Comparison of ENCODE assay signal across 8 cellular contexts in the genomic region with DNA sequence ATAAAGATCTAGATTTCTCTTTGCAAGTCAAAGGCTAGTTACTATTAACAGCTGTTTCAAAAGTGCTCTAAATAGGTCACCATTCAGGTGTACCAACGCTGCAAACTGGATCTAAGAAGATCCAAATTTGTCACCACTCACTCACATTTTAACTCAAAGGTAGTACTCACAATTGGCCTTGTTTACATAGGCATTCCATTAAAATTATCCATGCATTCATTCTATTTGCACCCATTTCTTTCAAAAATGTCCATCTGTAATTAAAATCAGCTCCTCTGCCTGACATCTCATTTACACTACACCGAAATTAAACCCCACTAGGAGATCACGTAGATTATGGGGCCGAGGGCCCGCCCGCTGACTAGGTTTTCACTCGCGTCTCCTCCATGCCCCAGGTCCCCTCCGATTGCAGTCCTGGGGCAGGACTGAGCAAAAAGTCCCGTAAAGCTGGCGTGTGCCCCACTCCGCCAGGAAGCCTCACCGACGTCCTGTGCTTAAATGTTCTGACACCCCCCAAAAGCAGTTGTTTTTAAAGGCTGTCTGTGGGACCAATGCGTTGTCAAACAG. TPM values are rescaled to one million over a fixed set of nuclear protein-coding genes. Genes with fewer than 3 reads are reported as not detected.
DNase-seq lines count a peak whose midpoint lies in the region; ATAC-seq and TF ChIP-seq lines count a peak whose summit lies in the region.

No MANE protein-coding gene starts in this region.

- ATAC-seq in GM18867 (IDR thresholded peaks at IDR 0.05; ENCODE audit: unreplicated experiment) = peak; percentile 1
- ATAC-seq in HG03103 (IDR thresholded peaks at IDR 0.05; ENCODE audit: low read depth, unreplicated experiment) = peak; percentile 1
- peak; percentile 0 for ATAC-seq in T-helper 17 cell

- H3K27me3 Mint-ChIP-seq in CD14-positive monocyte (ENCODE audit: low read depth in 3 of 3) (peaks cover 0 to 3% (median 1%) of the 10 kb centered on the region in 3 donors), T-helper 17 cell (no peaks in the 10 kb centered on the region)

- H3K36me3 Mint-ChIP-seq in CD14-positive monocyte = no peaks in the 10 kb centered on the region
- no peaks in the 10 kb centered on the region for H3K36me3 Mint-ChIP-seq in T-helper 17 cell (ENCODE audit: low read depth)

- H3K4me1 Mint-ChIP-seq in CD14-positive monocyte (peaks cover 21% of the 10 kb centered on the region), T-helper 17 cell (peaks cover 15% of the 10 kb centered on the region)

- TF ChIP-seq CTCF in CD14-positive monocyte (IDR thresholded peaks at IDR 0.05) = no peak

- H3K27ac Mint-ChIP-seq in CD14-positive monocyte = peak overlapping the region; percentile 54 to 97 (median 90)
- H3K27ac Mint-ChIP-seq in T-helper 17 cell = peak overlapping the region; percentile 84

- peaks cover 0 to 3% (median 0%) of the 10 kb centered on the region in 7 donors for H3K9me3 Mint-ChIP-seq in CD14-positive monocyte

- DNase-seq in CD14-positive monocyte (ENCODE audit: low spot score) = no peak
- peak in 1 of 3 donors; percentile 28 for DNase-seq in T-helper 17 cell
- peak; percentile 20 for DNase-seq in foreskin melanocyte
- no peak for DNase-seq in NCI-H774 (lab: John Stamatoyannopoulos, UW)
- DNase-seq in KBM-7 = no peak

- in situ Hi-C loops in KBM-7 (cut with MboI; ENCODE audit: low pct_unique_long_range_greater_than_20kb, low sequenced_read_pairs) = no loop called here

- peak overlapping the region; percentile 80 to 99 (median 94) for H3K4me3 ChIP-seq in skin epidermis

- H3K4me3 Mint-ChIP-seq in CD14-positive monocyte (peak overlapping the region; percentile 86 to 89), T-helper 17 cell (peak overlapping the region; percentile 94)

- intact Hi-C loops in CD14-positive monocyte (cut with micrococcal nuclease) = loop anchor here (2.0 to 10.0 kb wide), 7 partner anchors 57 to 1701 kb away; partner anchors contain the start of genes CFAP97 (in 1 of the 2), IRF2 (in 1 of the 2), RWDD4 (in 1 of the 2) and SNX25 (in 1 of the 2)

- H3K9me3 ChIP-seq in T-helper 17 cell (ENCODE audit: control insufficient read depth, low read length, poor library complexity, severe bottlenecking) = no peaks in the 10 kb centered on the region

- H3K27ac ChIP-seq in skin epidermis = peak overlapping the region; percentile 52 to 98 (median 96)

RNA-seq across cellular contexts. Expression of gene ING2, which starts 1.3 kb away (rescaled TPM):
- 10 to 100 TPM; 10.5 to 12.2 TPM for polyA plus RNA-seq in CD14-positive monocyte
- 10 to 100 TPM in 1 of 2 donors, 1 to 10 TPM in 1; 9.1 to 11.2 TPM for total RNA-seq in T-helper 17 cell

RNA-seq across cellular contexts. Expression of gene CDKN2AIP, which starts 59.1 kb away (rescaled TPM):
- polyA plus RNA-seq in CD14-positive monocyte = 1 to 10 TPM; 3.1 to 4.4 TPM
- total RNA-seq in T-helper 17 cell = 10 to 100 TPM; 25.9 to 33.4 TPM
